Comparison of ENCODE assay signal across 8 cellular contexts in the genomic region with DNA sequence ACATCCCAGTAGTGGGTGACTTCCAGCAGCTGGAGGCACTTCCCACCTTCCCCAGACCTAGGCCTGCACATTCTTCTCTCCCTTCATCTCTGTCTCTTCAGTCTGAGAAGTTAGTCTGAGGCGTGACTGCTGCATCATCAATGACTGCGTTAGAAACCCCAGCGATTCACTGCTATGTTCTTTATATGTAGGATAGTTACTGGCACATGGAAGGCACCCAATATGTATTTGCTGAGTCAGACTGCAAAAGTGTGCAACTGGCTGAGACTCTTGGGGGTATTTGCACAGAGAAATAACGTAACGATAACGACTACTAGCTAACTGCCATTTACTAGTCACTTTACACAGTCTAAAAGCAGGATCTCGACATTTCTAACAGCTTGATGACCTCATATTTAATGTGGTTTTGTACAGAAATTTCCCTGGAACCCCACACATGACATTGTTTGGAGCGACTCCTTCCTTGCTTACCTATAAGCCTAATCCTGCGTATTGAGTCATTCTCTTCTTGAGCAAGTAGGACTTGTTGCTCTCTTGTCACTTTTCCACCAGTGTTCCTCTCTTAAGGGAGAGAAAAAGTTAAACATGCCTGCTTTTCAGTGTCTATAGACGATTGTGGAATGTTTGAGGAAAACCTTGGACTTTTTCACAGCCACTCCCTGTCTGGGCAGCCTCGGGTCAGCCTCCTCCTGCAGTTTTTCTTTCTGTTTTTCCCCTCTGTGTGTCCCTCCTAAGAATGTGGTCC. TPM values are rescaled to one million over a fixed set of nuclear protein-coding genes. Genes with fewer than 3 reads are reported as not detected.
DNase-seq lines count a peak whose midpoint lies in the region; ATAC-seq and TF ChIP-seq lines count a peak whose summit lies in the region.

No MANE protein-coding gene starts in this region.

- H3K36me3 ChIP-seq in hepatocyte (replicated peaks; ENCODE audit: insufficient read depth, low read depth), result no peaks in the 10 kb centered on the region
- no peaks in the 10 kb centered on the region for H3K36me3 ChIP-seq in smooth muscle cell (ENCODE audit: low read depth)

- H3K4me2 ChIP-seq in hepatocyte, result peak overlapping the region; percentile 68
- peak overlapping the region; percentile 66 for H3K4me2 ChIP-seq in smooth muscle cell

- H3K4me3 ChIP-seq in hepatocyte, result no peak overlapping the region
- H3K4me3 ChIP-seq in smooth muscle cell, result peak overlapping the region; percentile 31

- H3K27me3 ChIP-seq in hepatocyte, result no peaks in the 10 kb centered on the region
- H3K27me3 ChIP-seq in smooth muscle cell (ENCODE audit: low read depth), result no peaks in the 10 kb centered on the region

- H3K4me3 Mint-ChIP-seq in activated CD4-positive, alpha-beta T cell treated with anti-CD3 and anti-CD28 coated beads, Interleukin-2, amount 10 ng/mL, durations not matched to agents 24 days and 14 days, result peak overlapping the region; percentile 70

- 64% methylated on average over 11 of the region's 11 CpGs for WGBS in hepatocyte (ENCODE audit: low lambda C conversion rate, missing lambda C conversion rate)
- 65% methylated on average over 11 of the region's 11 CpGs for WGBS in smooth muscle cell (ENCODE audit: low lambda C conversion rate)

- peak overlapping the region; percentile 91 for H3K9ac ChIP-seq in smooth muscle cell (ENCODE audit: low read depth)

- TF ChIP-seq CTCF in hepatocyte (IDR thresholded peaks at IDR 0.05; ENCODE audit: poor library complexity) (no peak), smooth muscle cell (IDR thresholded peaks at IDR 0.05; ENCODE audit: borderline replicate concordance, insufficient read depth, poor library complexity, severe bottlenecking) (no peak)

- H3F3A ChIP-seq in smooth muscle cell (ENCODE audit: low read depth), result no peaks in the 10 kb centered on the region

- H3K79me2 ChIP-seq in hepatocyte (no peaks in the 10 kb centered on the region), smooth muscle cell (ENCODE audit: low read depth) (no peaks in the 10 kb centered on the region)

- peaks cover 32% of the 10 kb centered on the region for H3K4me1 Mint-ChIP-seq in activated CD4-positive, alpha-beta T cell treated with anti-CD3 and anti-CD28 coated beads, Interleukin-2, amount 10 ng/mL, durations not matched to agents 24 days and 14 days

- H3K9me3 ChIP-seq in hepatocyte (ENCODE audit: low read depth), result no peaks in the 10 kb centered on the region
- H3K9me3 ChIP-seq in smooth muscle cell (replicated peaks; ENCODE audit: low read depth), result no peaks in the 10 kb centered on the region

- no peak for DNase-seq in activated CD4-positive, alpha-beta T cell treated with anti-CD3 and anti-CD28 coated beads, Interleukin-2, amount 10 ng/mL, durations not matched to agents 24 days and 14 days
- no peak for DNase-seq in activated CD4-positive, alpha-beta T cell treated with anti-CD3 and anti-CD28 coated beads, Interleukin-2, amount 50 U/mL, for 48 hours
- no peak for DNase-seq in activated naive CD4-positive, alpha-beta T cell treated with anti-CD3 and anti-CD28 coated beads, Interleukin-2, amount 50 U/mL, for 72 hours (ENCODE audit: low spot score in 2 of 2)
- DNase-seq in hepatocyte (ENCODE audit: low spot score) (peak; percentile 51), smooth muscle cell (lab: John Stamatoyannopoulos, UW; ENCODE audit: unreplicated experiment) (no peak), T-helper 9 cell (no peak), GM19240 (ENCODE audit: insufficient read length, low spot score) (no peak), dedifferentiated amniotic fluid mesenchymal stem cell (ENCODE audit: extremely low spot score) (no peak)

- H2AFZ ChIP-seq in hepatocyte, result no peak overlapping the region
- H2AFZ ChIP-seq in smooth muscle cell (ENCODE audit: low read depth), result no peak overlapping the region

- peaks cover 2% of the 10 kb centered on the region for H3K36me3 Mint-ChIP-seq in activated CD4-positive, alpha-beta T cell treated with anti-CD3 and anti-CD28 coated beads, Interleukin-2, amount 10 ng/mL, durations not matched to agents 24 days and 14 days (ENCODE audit: low read depth)
- H3K36me3 Mint-ChIP-seq in activated naive CD4-positive, alpha-beta T cell treated with anti-CD3 and anti-CD28 coated beads, Interleukin-2, amount 50 U/mL, for 72 hours, result peaks cover 0 to 18% of the 10 kb centered on the region in 2 donors

- no peaks in the 10 kb centered on the region for H3K9me2 ChIP-seq in hepatocyte (replicated peaks; ENCODE audit: insufficient read depth)

- H3K27ac Mint-ChIP-seq in activated CD4-positive, alpha-beta T cell treated with anti-CD3 and anti-CD28 coated beads, Interleukin-2, amount 10 ng/mL, durations not matched to agents 24 days and 14 days, result peak overlapping the region; percentile 94
- peak overlapping the region; percentile 77 to 97 for H3K27ac Mint-ChIP-seq in activated naive CD4-positive, alpha-beta T cell treated with anti-CD3 and anti-CD28 coated beads, Interleukin-2, amount 50 U/mL, for 72 hours

- H4K20me1 ChIP-seq in hepatocyte (ENCODE audit: insufficient read depth, poor library complexity, severe bottlenecking), result no peaks in the 10 kb centered on the region
- H4K20me1 ChIP-seq in smooth muscle cell (ENCODE audit: low read depth), result no peaks in the 10 kb centered on the region

- peaks cover 2% of the 10 kb centered on the region for H3K27me3 Mint-ChIP-seq in activated CD4-positive, alpha-beta T cell treated with anti-CD3 and anti-CD28 coated beads, Interleukin-2, amount 10 ng/mL, durations not matched to agents 24 days and 14 days

- intact Hi-C loops in activated CD4-positive, alpha-beta T cell treated with anti-CD3 and anti-CD28 coated beads, Interleukin-2, amount 10 ng/mL, durations not matched to agents 24 days and 14 days (cut with micrococcal nuclease), result loop anchor here (1.0 to 10.0 kb wide), 4 partner anchors 46 to 459 kb away; partner anchors contain the start of genes ENKUR, PRTFDC1 and THNSL1

- H3K4me1 ChIP-seq in hepatocyte (ENCODE audit: insufficient read depth) (peaks cover 26% of the 10 kb centered on the region), smooth muscle cell (ENCODE audit: low read depth) (no peaks in the 10 kb centered on the region)

- H3K9me3 Mint-ChIP-seq in activated CD4-positive, alpha-beta T cell treated with anti-CD3 and anti-CD28 coated beads, Interleukin-2, amount 10 ng/mL, durations not matched to agents 24 days and 14 days, result peaks cover 8% of the 10 kb centered on the region
- H3K9me3 Mint-ChIP-seq in activated naive CD4-positive, alpha-beta T cell treated with anti-CD3 and anti-CD28 coated beads, Interleukin-2, amount 50 U/mL, for 72 hours, result peaks cover 0 to 16% of the 10 kb centered on the region in 2 donors

- peak overlapping the region; percentile 99 for H3K27ac ChIP-seq in hepatocyte
- H3K27ac ChIP-seq in smooth muscle cell (ENCODE audit: low read depth), result peak overlapping the region; percentile 96

- ATAC-seq in activated naive CD4-positive, alpha-beta T cell treated with anti-CD3 and anti-CD28 coated beads, Interleukin-2, amount 50 U/mL, for 72 hours, result no peak

RNA-seq across cellular contexts. Expression of gene THNSL1, which starts 45.5 kb away (rescaled TPM):
- total RNA-seq in activated CD4-positive, alpha-beta T cell treated with anti-CD3 and anti-CD28 coated beads, Interleukin-2, amount 10 ng/mL, durations not matched to agents 24 days and 14 days, result 3.6 and 4.2 TPM in 2 replicates
- total RNA-seq in activated naive CD4-positive, alpha-beta T cell treated with anti-CD3 and anti-CD28 coated beads, Interleukin-2, amount 50 U/mL, for 72 hours, result 1 to 10 TPM; 3.7 to 6.7 TPM
- total RNA-seq in hepatocyte, result 6.3 and 7.1 TPM in 2 replicates
- 2.5 and 4.9 TPM in 2 replicates for polyA plus RNA-seq in hepatocyte
- 2.5 and 3.4 TPM in 2 replicates for total RNA-seq in smooth muscle cell
- polyA plus RNA-seq in smooth muscle cell, result 2.0 and 2.6 TPM in 2 replicates

RNA-seq across cellular contexts. Expression of gene ENKUR, which starts 45.9 kb away (rescaled TPM):
- total RNA-seq in activated CD4-positive, alpha-beta T cell treated with anti-CD3 and anti-CD28 coated beads, Interleukin-2, amount 10 ng/mL, durations not matched to agents 24 days and 14 days, result not detected in 2 replicates
- total RNA-seq in activated naive CD4-positive, alpha-beta T cell treated with anti-CD3 and anti-CD28 coated beads, Interleukin-2, amount 50 U/mL, for 72 hours, result under 1 TPM in 1 of 2 donors, not detected in 1; 0.08 TPM
- 1.4 and 3.1 TPM in 2 replicates for total RNA-seq in hepatocyte
- 0.12 and 1.6 TPM in 2 replicates for polyA plus RNA-seq in hepatocyte
- 0.09 and 0.58 TPM in 2 replicates for total RNA-seq in smooth muscle cell
- 0.39 TPM in 1 of 2 replicates, not detected in the other for polyA plus RNA-seq in smooth muscle cell
